22 cellular contexts compared by ENCODE assay signal in the genomic region with DNA sequence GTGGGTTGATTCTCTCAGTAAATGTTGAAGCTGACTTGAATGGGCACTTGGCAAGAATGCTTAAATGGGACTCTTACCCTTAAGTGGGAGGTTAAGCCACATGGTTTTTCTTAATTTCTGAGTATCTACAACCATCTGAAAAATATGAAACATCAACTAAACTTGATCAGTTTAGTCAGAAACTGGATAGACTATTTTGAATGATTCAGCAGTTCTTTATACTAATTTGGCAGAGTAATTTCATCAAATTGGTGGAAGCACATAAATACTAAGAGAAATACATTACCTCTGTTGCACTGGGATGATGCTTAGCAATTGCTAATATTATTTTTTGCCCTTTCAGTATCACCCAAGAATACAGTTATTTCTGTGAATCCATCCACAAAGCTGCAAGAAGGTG. TPM values are rescaled to one million over a fixed set of nuclear protein-coding genes. Genes with fewer than 3 reads are reported as not detected.
DNase-seq lines count a peak whose midpoint lies in the region; ATAC-seq, FAIRE-seq and TF ChIP-seq lines count a peak whose summit lies in the region.
"Had no signal": no experiment of that assay in that cellular context is flagged by ENCODE, and none has a peak within 500 bp of the region (broad histone marks: within the 10 kb centered on the region; RNA-seq: fewer than 3 reads in every experiment).

No MANE protein-coding gene starts in this region.

- POLR2A ChIA-PET in A549 (lab: Yijun Ruan, JAX) = no interaction called here

- no peak overlapping the region for H3K27ac ChIP-seq in A549
- H3K27ac ChIP-seq in SK-N-MC = peak overlapping the region; percentile 22; the same call in 1 of the 2 replicates
- H3K27ac ChIP-seq in osteoblast (ENCODE audit: low read depth, low read length) = peak overlapping the region; percentile 7
- H3K27ac ChIP-seq: HL-60 had no signal

- no peak for TF ChIP-seq POLR2A in A549 (IDR thresholded peaks at IDR 0.05; ENCODE audit: low read length)

- TF ChIP-seq RAD21 in A549 (conservative IDR thresholded peaks at IDR 0.05 in 1 of 2, IDR thresholded peaks at IDR 0.05 in 1 of 2) = no peak

- TF ChIP-seq CTCF in A549 (IDR thresholded peaks at IDR 0.05) = no peak
- no peak for TF ChIP-seq CTCF in osteoblast (IDR thresholded peaks at IDR 0.05; ENCODE audit: extremely low read depth, low read depth, low read length)

- H3K4me2 ChIP-seq in A549 = no peak overlapping the region
- peak overlapping the region; percentile 90 for H3K4me2 ChIP-seq in osteoblast (ENCODE audit: insufficient read depth, low read length)
- H3K4me2 ChIP-seq: GM23338 had no signal

- no peaks in the 10 kb centered on the region for H3K27me3 ChIP-seq in osteoblast (ENCODE audit: insufficient read depth, low read length)

- no peak overlapping the region for H2AFZ ChIP-seq in osteoblast (ENCODE audit: low read length)
- H2AFZ ChIP-seq: GM23338 had no signal

- ATAC-seq in A549 = no peak
- no peak for ATAC-seq in HG02610 (IDR thresholded peaks at IDR 0.05; ENCODE audit: unreplicated experiment)
- ATAC-seq in HG03139 (IDR thresholded peaks at IDR 0.05; ENCODE audit: unreplicated experiment) = no peak
- ATAC-seq: GM23338 had no signal

- peaks cover 44% of the 10 kb centered on the region for H3K36me3 ChIP-seq in SK-N-MC (ENCODE audit: insufficient read depth, low read length)
- peaks cover 56% of the 10 kb centered on the region for H3K36me3 ChIP-seq in osteoblast (ENCODE audit: insufficient read depth, low read length)
- H3K36me3 ChIP-seq: BE2C had no signal

- TF ChIP-seq EP300 in A549 (IDR thresholded peaks at IDR 0.05) = no peak

- H3K9me3 ChIP-seq in A549 (no peaks in the 10 kb centered on the region), SK-N-MC (ENCODE audit: low read depth, low read length) (0 out of 2 replicates have a peak, but pooled peaks cover 5% of the 10 kb centered on the region), osteoblast (ENCODE audit: low read depth, low read length) (no peaks in the 10 kb centered on the region)
- H3K9me3 ChIP-seq: BE2C, Caco-2 had no signal

- H4K20me1 ChIP-seq in osteoblast (ENCODE audit: insufficient read depth, low read length) = no peaks in the 10 kb centered on the region

- H3K4me3 ChIP-seq in A549 (no peak overlapping the region), SK-N-MC (no peak overlapping the region), osteoblast (ENCODE audit: insufficient read depth, low read length) (peak overlapping the region; percentile 78)
- H3K4me3 ChIP-seq: GM23338 had no signal

- DNase-seq in A549 (ENCODE audit: low read depth in 1 of 2, low spot score in 1 of 2) (no peak), SK-N-MC (ENCODE audit: low read depth, low spot score) (no peak), fibroblast of peridontal ligament (ENCODE audit: extremely low read depth) (peak; percentile 48), osteoblast (ENCODE audit: insufficient read length, low spot score, missing footprints) (no peak)
- no peak for DNase-seq in activated CD4-positive, CD25-positive, alpha-beta regulatory T cell treated with anti-CD3 and anti-CD28 coated beads, Interleukin-2, amount 50 U/mL, for 72 hours
- DNase-seq: ACHN; BE2C; C1 segment of cervical spinal cord; Caco-2; CD4-positive, CD25-positive, alpha-beta regulatory T cell; CD8-positive, alpha-beta memory T cell; H7; KG1 had no signal

- no peak for FAIRE-seq in A549 (lab: Jason Lieb, UNC)
- FAIRE-seq: D721Med, G401.6, GM12891 had no signal

- H3K9ac ChIP-seq in SK-N-MC (ENCODE audit: insufficient read length) = no peak overlapping the region

- peaks cover 53% of the 10 kb centered on the region for H3K79me2 ChIP-seq in osteoblast (ENCODE audit: insufficient read depth, low read length)

- CTCF ChIA-PET in A549 (lab: Yijun Ruan, JAX) = interaction anchor here (1.0 to 1.9 kb wide), 2 partner anchors 11 to 118 kb away, joined by 3 to 5 read pairs; no protein-coding TSS in a partner anchor

- H3K4me1 ChIP-seq in A549 = no peaks in the 10 kb centered on the region
- peaks cover 41% of the 10 kb centered on the region for H3K4me1 ChIP-seq in osteoblast (ENCODE audit: insufficient read depth, low read length)
- H3K4me1 ChIP-seq: BE2C, Caco-2 had no signal

TF ChIP-seq in A549, 52 proteins besides CTCF, POLR2A, EP300 and RAD21:
- TF ChIP-seq MAFK (IDR thresholded peaks at IDR 0.05; ENCODE audit: partially characterized antibody) (peak; percentile 54), CBX2 (IDR thresholded peaks at IDR 0.05; ENCODE audit: borderline replicate concordance, low read depth) (no peak)
TF ChIP-seq in A549: peak in this region for 1.

RNA-seq across cellular contexts. Expression of gene VCAM1, which starts 4.7 kb away (rescaled TPM):
- polyA plus RNA-seq in A549 (2011; rRNA removed) (0.04 and 0.05 TPM in 2 replicates), A549 (2017; fragmentation: RNase III; extraction: RNeasy Plus Mini Kit Qiagen cat#74134 plus additional on column Dnase treatment) (0.05 to 0.12 TPM in 2 of 3 replicates, not detected in the other)
- 0.01 TPM in 1 of 2 replicates, not detected in the other for polyA plus RNA-seq in A549 (2012; cell fraction: cytosol; rRNA removed)
- polyA plus RNA-seq in A549 (2012; cell fraction: nucleus; rRNA removed) = 0.01 TPM in 1 of 2 replicates, not detected in the other
- polyA minus RNA-seq in A549 (2011; rRNA and poly(A)+ RNA removed) = 0.15 TPM in 1 of 2 replicates, not detected in the other
- 382 and 511 TPM in 2 replicates for total RNA-seq in osteoblast
- total RNA-seq: Caco-2; CD4-positive, CD25-positive, alpha-beta regulatory T cell; GM23338; H7; HT1080 had no signal
- polyA plus RNA-seq: CD4-positive, CD25-positive, alpha-beta regulatory T cell; GM23338; IgD-negative memory B cell had no signal

Comparison
In these comparisons a context has a peak if more than half of its experiments do, and no peak if none do; other contexts are left out.
1. H3K27ac ChIP-seq: peak in SK-N-MC (single experiment) and osteoblast (single experiment); none in A549 (0 of 2).